In genomic region chr15:74511583-74511982, GRCh38 we compare ENCODE assay signal across 12 cellular contexts. TPM values are rescaled to one million over a fixed set of nuclear protein-coding genes. Genes with fewer than 3 reads are reported as not detected.
DNase-seq lines count a peak whose midpoint lies in the region; ATAC-seq and TF ChIP-seq lines count a peak whose summit lies in the region.
"Had no signal": no experiment of that assay in that cellular context is flagged by ENCODE, and none has a peak within 500 bp of the region (broad histone marks: within the 10 kb centered on the region; RNA-seq: fewer than 3 reads in every experiment).

No MANE protein-coding gene starts in this region.

- H3K36me3 Mint-ChIP-seq in T-helper 1 cell treated with Interleukin-12 subunit alpha and Interleukin-12 subunit beta and Interleukin-4 antibody, amounts not matched to agents 30 μg/mL and 1 μg/mL, for 36 hours (ENCODE audit: low read depth): peaks cover 3% of the 10 kb centered on the region

- H3K27ac ChIP-seq in spleen (peak overlapping the region in 7 of 8 donors; percentile 39 to 83 (median 76)), A673 (ENCODE audit: low read depth, low read length, poor library complexity, severe bottlenecking) (no peak overlapping the region)
- H3K27ac ChIP-seq: brain microvascular endothelial cell had no signal

- no peak overlapping the region for H3K4me3 Mint-ChIP-seq in T-helper 1 cell treated with Interleukin-12 subunit alpha and Interleukin-12 subunit beta and Interleukin-4 antibody, amounts not matched to agents 30 μg/mL and 1 μg/mL, for 36 hours

- intact Hi-C loops in spleen (cut with DNase I; ENCODE audit: low total_unique reads) (no loop called here), A673 (cut with micrococcal nuclease; ENCODE audit: unreplicated experiment) (no loop called here)

- peaks cover 14% of the 10 kb centered on the region for H3K4me1 Mint-ChIP-seq in T-helper 1 cell treated with Interleukin-12 subunit alpha and Interleukin-12 subunit beta and Interleukin-4 antibody, amounts not matched to agents 30 μg/mL and 1 μg/mL, for 36 hours (ENCODE audit: low read depth)

- TF ChIP-seq CTCF in spleen (IDR thresholded peaks at IDR 0.05 in 8 of 11, conservative IDR thresholded peaks at IDR 0.05 in 3 of 11): no peak
- no peak for TF ChIP-seq CTCF in A673 (conservative IDR thresholded peaks at IDR 0.05; ENCODE audit: low read depth, low read length)

- no TSS peak for BruUV-seq in A673 (replicated peaks; lab: Mats Ljungman, UMichigan)

- H3K27me3 ChIP-seq in spleen (replicated peaks in 1 of 7) (no peaks in the 10 kb centered on the region), A673 (replicated peaks; ENCODE audit: insufficient read depth, low read depth, low read length, poor library complexity) (no peaks in the 10 kb centered on the region)
- H3K27me3 ChIP-seq: brain microvascular endothelial cell had no signal

- POLR2A ChIA-PET in A673 (lab: Charles Lee; ENCODE audit: low non-redundant PET): no interaction called here

- no peaks in the 10 kb centered on the region for H3K9me3 Mint-ChIP-seq in T-helper 1 cell treated with Interleukin-12 subunit alpha and Interleukin-12 subunit beta and Interleukin-4 antibody, amounts not matched to agents 30 μg/mL and 1 μg/mL, for 36 hours

- no peak for DNase-seq in T-helper 1 cell
- peak; percentile 74 for DNase-seq in RPMI8226
- DNase-seq in spleen: no peak
- DNase-seq in activated effector memory CD4-positive, alpha-beta T cell treated with Interleukin-2 at 50 U/mL for 16 hours: no peak
- no peak for DNase-seq in mesenteric fat pad (ENCODE audit: low spot score)
- no peak for DNase-seq in A673 (ENCODE audit: low spot score)
- DNase-seq: activated CD8-positive, alpha-beta memory T cell treated with anti-CD3 and anti-CD28 coated beads for 24 hours; brain microvascular endothelial cell had no signal

- peak overlapping the region; percentile 67 for H3K27ac Mint-ChIP-seq in T-helper 1 cell treated with Interleukin-12 subunit alpha and Interleukin-12 subunit beta and Interleukin-4 antibody, amounts not matched to agents 30 μg/mL and 1 μg/mL, for 36 hours

- TF ChIP-seq POLR2A in spleen (IDR thresholded peaks at IDR 0.05): no peak

- H3K36me3 ChIP-seq in spleen: no peaks in the 10 kb centered on the region
- H3K36me3 ChIP-seq in A673 (ENCODE audit: insufficient read depth, low read length, poor library complexity, severe bottlenecking): no peaks in the 10 kb centered on the region
- H3K36me3 ChIP-seq: brain microvascular endothelial cell had no signal

- ATAC-seq in HG03108 (IDR thresholded peaks at IDR 0.05; ENCODE audit: unreplicated experiment): peak; percentile 49
- ATAC-seq: HCT116 had no signal

- no peaks in the 10 kb centered on the region for H3K27me3 Mint-ChIP-seq in T-helper 1 cell treated with Interleukin-12 subunit alpha and Interleukin-12 subunit beta and Interleukin-4 antibody, amounts not matched to agents 30 μg/mL and 1 μg/mL, for 36 hours (ENCODE audit: low read depth)

- H3K9me3 ChIP-seq in spleen (no peaks in the 10 kb centered on the region), A673 (ENCODE audit: low read depth, low read length, poor library complexity, severe bottlenecking) (no peaks in the 10 kb centered on the region)

- WGBS in spleen, 5 donors: 62 to 81% (median 65%) methylated on average over 4 of the region's 4 CpGs

- H3K4me3 ChIP-seq in spleen (peak overlapping the region in 1 of 8 donors; percentile 42), A673 (ENCODE audit: low read depth, low read length, poor library complexity, severe bottlenecking) (no peak overlapping the region)
- H3K4me3 ChIP-seq: smooth muscle cell had no signal

- CTCF ChIA-PET in A673 (lab: Charles Lee): no interaction called here

- peaks cover 3 to 20% (median 13%) of the 10 kb centered on the region in 6 donors for H3K4me1 ChIP-seq in spleen
- no peaks in the 10 kb centered on the region for H3K4me1 ChIP-seq in A673 (ENCODE audit: insufficient read depth, low read length, poor library complexity, severe bottlenecking)

RNA-seq across cellular contexts. Expression of gene ARID3B, which starts 29.4 kb away (rescaled TPM):
- total RNA-seq in spleen (10 to 100 TPM; 14.5 to 25.2 (median 16.3) TPM), mesenteric fat pad (5.8 TPM), A673 (2021) (17.3 and 18.3 TPM in 2 replicates)
- 1 to 10 TPM; 3.5 to 7.8 (median 4.7) TPM for polyA plus RNA-seq in spleen

RNA-seq across cellular contexts. Expression of gene UBL7, which starts 50.6 kb away (rescaled TPM):
- total RNA-seq in spleen (10 to 100 TPM; 37.4 to 83.9 (median 47.8) TPM), mesenteric fat pad (32.4 TPM), A673 (2021) (72.5 and 74.7 TPM in 2 replicates)
- polyA plus RNA-seq in spleen: 10 to 100 TPM; 36.9 to 58.2 (median 42.3) TPM
